1 cellular context compared by ENCODE assay signal in the genomic region with DNA sequence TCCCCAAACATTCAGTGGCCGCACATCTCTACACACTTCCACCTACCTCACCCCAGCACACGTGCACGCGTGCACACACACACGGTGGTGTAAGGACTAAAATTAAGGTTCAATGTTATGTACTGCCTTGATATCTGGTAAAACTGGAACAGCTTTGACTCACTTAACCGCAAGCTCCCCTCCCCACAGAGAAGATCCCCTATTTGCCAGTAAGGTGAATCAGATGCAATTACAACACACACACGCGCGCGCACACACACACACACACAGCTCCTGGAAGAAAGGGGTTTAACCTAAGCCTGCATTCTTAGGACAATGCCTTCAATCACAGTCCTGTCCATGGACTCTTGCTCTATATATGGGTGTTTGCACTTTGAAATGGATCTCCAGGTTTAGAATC.
TF ChIP-seq lines count a peak whose summit lies in the region.

No MANE protein-coding gene starts in this region.

TF ChIP-seq in SK-N-SH treated with all-trans-retinoic acid at 6 μM for 48 hours, 23 proteins besides CTCF, POLR2A, EP300 and RAD21 (continued from another document):
- TF ChIP-seq, protein P1, sequence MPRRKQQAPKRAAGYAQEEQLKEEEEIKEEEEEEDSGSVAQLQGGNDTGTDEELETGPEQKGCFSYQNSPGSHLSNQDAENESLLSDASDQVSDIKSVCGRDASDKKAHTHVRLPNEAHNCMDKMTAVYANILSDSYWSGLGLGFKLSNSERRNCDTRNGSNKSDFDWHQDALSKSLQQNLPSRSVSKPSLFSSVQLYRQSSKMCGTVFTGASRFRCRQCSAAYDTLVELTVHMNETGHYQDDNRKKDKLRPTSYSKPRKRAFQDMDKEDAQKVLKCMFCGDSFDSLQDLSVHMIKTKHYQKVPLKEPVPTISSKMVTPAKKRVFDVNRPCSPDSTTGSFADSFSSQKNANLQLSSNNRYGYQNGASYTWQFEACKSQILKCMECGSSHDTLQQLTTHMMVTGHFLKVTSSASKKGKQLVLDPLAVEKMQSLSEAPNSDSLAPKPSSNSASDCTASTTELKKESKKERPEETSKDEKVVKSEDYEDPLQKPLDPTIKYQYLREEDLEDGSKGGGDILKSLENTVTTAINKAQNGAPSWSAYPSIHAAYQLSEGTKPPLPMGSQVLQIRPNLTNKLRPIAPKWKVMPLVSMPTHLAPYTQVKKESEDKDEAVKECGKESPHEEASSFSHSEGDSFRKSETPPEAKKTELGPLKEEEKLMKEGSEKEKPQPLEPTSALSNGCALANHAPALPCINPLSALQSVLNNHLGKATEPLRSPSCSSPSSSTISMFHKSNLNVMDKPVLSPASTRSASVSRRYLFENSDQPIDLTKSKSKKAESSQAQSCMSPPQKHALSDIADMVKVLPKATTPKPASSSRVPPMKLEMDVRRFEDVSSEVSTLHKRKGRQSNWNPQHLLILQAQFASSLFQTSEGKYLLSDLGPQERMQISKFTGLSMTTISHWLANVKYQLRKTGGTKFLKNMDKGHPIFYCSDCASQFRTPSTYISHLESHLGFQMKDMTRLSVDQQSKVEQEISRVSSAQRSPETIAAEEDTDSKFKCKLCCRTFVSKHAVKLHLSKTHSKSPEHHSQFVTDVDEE (CRISPR knock-in tag; IDR thresholded peaks at IDR 0.05): no peak
- TF ChIP-seq OSR1 (CRISPR knock-in tag; IDR thresholded peaks at IDR 0.05) (no peak), CSDC2 (CRISPR knock-in tag; IDR thresholded peaks at IDR 0.05) (no peak)
TF ChIP-seq in SK-N-SH treated with all-trans-retinoic acid at 6 μM for 48 hours: peak in this region for 0.
